In genomic region chr14:104150201-104151027, GRCh38 we compare ENCODE assay signal across 10 cellular contexts. TPM values are rescaled to one million over a fixed set of nuclear protein-coding genes. Genes with fewer than 3 reads are reported as not detected.
A peak's percentile ranks its signal among the peaks of the same experiment; 100 is the strongest.
DNase-seq lines count a peak whose midpoint lies in the region; ATAC-seq and TF ChIP-seq lines count a peak whose summit lies in the region.
"Had no signal": no experiment of that assay in that cellular context is flagged by ENCODE, and none has a peak within 500 bp of the region (broad histone marks: within the 10 kb centered on the region; RNA-seq: fewer than 3 reads in every experiment).

No MANE protein-coding gene starts in this region.

- H3K9me2 ChIP-seq in MM.1S (replicated peaks; ENCODE audit: insufficient read depth, low read length): no peaks in the 10 kb centered on the region

- no peaks in the 10 kb centered on the region for H3K36me3 Mint-ChIP-seq in nephron (ENCODE audit: low read depth)

- H3K27ac Mint-ChIP-seq in nephron: peak overlapping the region; percentile 68 to 91 (median 79)

- H3K4me2 ChIP-seq in MM.1S (ENCODE audit: low read depth, low read length): no peak overlapping the region

- H3K27ac ChIP-seq in dorsolateral prefrontal cortex (peak overlapping the region in 3 of 59 donors; percentile 0 to 38 (median 25)), MM.1S (ENCODE audit: low read length) (no peak overlapping the region)

- H3F3A ChIP-seq in MM.1S (ENCODE audit: insufficient read depth, low read length): no peaks in the 10 kb centered on the region

- H3K4me3 Mint-ChIP-seq in nephron: no peak overlapping the region

- no peaks in the 10 kb centered on the region for H3K36me3 ChIP-seq in MM.1S (replicated peaks; ENCODE audit: insufficient read depth, low read length)

- no peaks in the 10 kb centered on the region for H3K79me2 ChIP-seq in MM.1S (ENCODE audit: low read length)

- H3K27me3 Mint-ChIP-seq in nephron (ENCODE audit: low read depth): no peaks in the 10 kb centered on the region

- no peak overlapping the region for H3K9ac ChIP-seq in MM.1S (ENCODE audit: low read length)

- no peak overlapping the region for H3K4me3 ChIP-seq in dorsolateral prefrontal cortex
- no peak overlapping the region for H3K4me3 ChIP-seq in MM.1S (ENCODE audit: low read length)
- H3K4me3 ChIP-seq: mucosa of descending colon had no signal

- no peaks in the 10 kb centered on the region for H4K20me1 ChIP-seq in MM.1S (ENCODE audit: insufficient read depth, low read length)

- DNase-seq in ELF-1 (ENCODE audit: low read depth, low spot score) (peak; percentile 93), NCI-H2029 (lab: John Stamatoyannopoulos, UW) (peak; percentile 23), ecto neural progenitor cell (ENCODE audit: low spot score) (peak; percentile 81), dorsolateral prefrontal cortex (no peak), MM.1S (no peak)
- DNase-seq: NCI-H2081 treated with DMSO at 0.1 percent for 48 hours had no signal

- TF ChIP-seq CTCF in nephron (IDR thresholded peaks at IDR 0.05; ENCODE audit: unreplicated experiment in 3 of 3) (peak; percentile 34 to 53 (median 41)), dorsolateral prefrontal cortex (IDR thresholded peaks at IDR 0.05 in 54 of 56, conservative IDR thresholded peaks at IDR 0.05 in 2 of 56; ENCODE audit: low read depth in 1 of 56, partially characterized antibody in 56 of 56) (peak in 7 of 56 donors; percentile 7 to 29 (median 12)), MM.1S (IDR thresholded peaks at IDR 0.05; ENCODE audit: low read length) (no peak)

- H3K9me3 Mint-ChIP-seq in nephron: no peaks in the 10 kb centered on the region

- H3K4me1 Mint-ChIP-seq in nephron: peaks cover 21% of the 10 kb centered on the region

- no peaks in the 10 kb centered on the region for H3K9me3 ChIP-seq in MM.1S (replicated peaks; ENCODE audit: insufficient read depth, low read length)
- H3K9me3 ChIP-seq: mucosa of descending colon had no signal

- peaks cover 0 to 22% (median 0%) of the 10 kb centered on the region in 45 donors for H3K27me3 ChIP-seq in dorsolateral prefrontal cortex
- peaks cover 13% of the 10 kb centered on the region; the same call in 1 of the 2 replicates for H3K27me3 ChIP-seq in MM.1S (replicated peaks; ENCODE audit: insufficient read depth, low read length)

- intact Hi-C loops in dorsolateral prefrontal cortex (cut with DNase I): no loop called here

- no peak overlapping the region for H2AFZ ChIP-seq in MM.1S (ENCODE audit: low read length)

- ATAC-seq in GM19324 (IDR thresholded peaks at IDR 0.05; ENCODE audit: low FRiP score, unreplicated experiment): no peak
- no peak for ATAC-seq in HG03159 (IDR thresholded peaks at IDR 0.05; ENCODE audit: unreplicated experiment)
- ATAC-seq: mucosa of descending colon had no signal

- H3K4me1 ChIP-seq in MM.1S (ENCODE audit: low read length): no peaks in the 10 kb centered on the region

RNA-seq across cellular contexts. Expression of gene KIF26A, which starts 12.0 kb away (rescaled TPM):
- total RNA-seq in dorsolateral prefrontal cortex: 1 to 10 TPM in 119 of 120 experiments, under 1 TPM in 1; 0.89 to 5.4 (median 2.5) TPM

Comparison
In these comparisons a context has a peak if more than half of its experiments do, and no peak if none do; other contexts are left out.
1. DNase-seq: peak in ELF-1 (single experiment), NCI-H2029 (single experiment) and ecto neural progenitor cell (single experiment); none in dorsolateral prefrontal cortex (0 of 10) and MM.1S (single experiment).